8 cellular contexts compared by ENCODE assay signal in genomic region chr12:128969480-128970055, GRCh38.
DNase-seq lines count a peak whose midpoint lies in the region; ATAC-seq and TF ChIP-seq lines count a peak whose summit lies in the region.

No MANE protein-coding gene starts in this region.

- H3K4ac ChIP-seq in neuronal stem cell (ENCODE audit: low read length), result no peak overlapping the region

- no peaks in the 10 kb centered on the region for H3K9me3 ChIP-seq in neuronal stem cell (replicated peaks in 1 of 2; ENCODE audit: control insufficient read depth in 2 of 2, insufficient read depth in 1 of 2, low read depth in 1 of 2, low read length in 2 of 2)

- peak overlapping the region; percentile 78 for H2AFZ ChIP-seq in neuronal stem cell (ENCODE audit: low read length)

- no CpG with 5 or more reads among the region's 18 CpGs for WGBS in neuronal stem cell (ENCODE audit: extremely low coverage in 2 of 2, insufficient read length in 2 of 2, insufficient replicate concordance in 1 of 2), 2 donors

- no peak overlapping the region for H3K4me3 ChIP-seq in choroid plexus epithelial cell (ENCODE audit: low read depth, low read length)
- H3K4me3 ChIP-seq in neuronal stem cell (ENCODE audit: low read length in 2 of 2), result peak overlapping the region in 1 of 2 donors; percentile 13

- H3K9ac ChIP-seq in neuronal stem cell (ENCODE audit: low read depth, low read length, poor library complexity), result no peak overlapping the region

- no peak overlapping the region for H4K91ac ChIP-seq in neuronal stem cell (ENCODE audit: low read depth, low read length, poor library complexity)

- no peak overlapping the region for H2BK15ac ChIP-seq in neuronal stem cell (ENCODE audit: low read length)

- H3K23ac ChIP-seq in neuronal stem cell (ENCODE audit: low read depth, low read length, poor library complexity), result no peak overlapping the region

- peak overlapping the region; percentile 42 for H3K4me2 ChIP-seq in neuronal stem cell (ENCODE audit: insufficient read depth, low read length, poor library complexity, severe bottlenecking)

- ATAC-seq in GM19372 (IDR thresholded peaks at IDR 0.05; ENCODE audit: low read depth, unreplicated experiment), result peak; percentile 90
- peak; percentile 90 for ATAC-seq in HG03432 (IDR thresholded peaks at IDR 0.05; ENCODE audit: unreplicated experiment)
- ATAC-seq in sciatic nerve, result no peak

- peaks cover 0 to 6% (median 4%) of the 10 kb centered on the region in 3 experiments for H3K27me3 ChIP-seq in neuronal stem cell (ENCODE audit: control insufficient read depth in 3 of 3, insufficient read depth in 3 of 3, low read depth in 1 of 3, low read length in 3 of 3)

- no peak overlapping the region for H2BK5ac ChIP-seq in neuronal stem cell (ENCODE audit: low read length)

- H4K8ac ChIP-seq in neuronal stem cell (ENCODE audit: low read depth, low read length), result no peak overlapping the region

- H2BK12ac ChIP-seq in neuronal stem cell (ENCODE audit: low read length), result no peak overlapping the region

- H3K18ac ChIP-seq in neuronal stem cell (ENCODE audit: low read length), result peak overlapping the region; percentile 17

- H3K27ac ChIP-seq in neuronal stem cell (replicated peaks; ENCODE audit: low read length), result no peak overlapping the region

- intact Hi-C loops in sciatic nerve (cut with DNase I), result no loop called here

- H2AK5ac ChIP-seq in neuronal stem cell (ENCODE audit: low read depth, low read length), result no peak overlapping the region

- H3K79me1 ChIP-seq in neuronal stem cell (ENCODE audit: low read depth, low read length), result no peaks in the 10 kb centered on the region

- no peak overlapping the region for H2BK120ac ChIP-seq in neuronal stem cell (ENCODE audit: low read depth, low read length)

- no peaks in the 10 kb centered on the region for H3K36me3 ChIP-seq in neuronal stem cell (replicated peaks in 1 of 2; ENCODE audit: control insufficient read depth in 2 of 2, insufficient read depth in 2 of 2, low read length in 2 of 2)

- H3K14ac ChIP-seq in neuronal stem cell (ENCODE audit: low read length), result no peak overlapping the region

- H3K4me1 ChIP-seq in neuronal stem cell (ENCODE audit: control insufficient read depth in 2 of 2, insufficient read depth in 1 of 2, low read depth in 1 of 2, low read length in 2 of 2), result peaks cover 17 to 21% of the 10 kb centered on the region in 2 donors

- DNase-seq in DMS79 treated with DMSO at 0.1 percent for 48 hours (lab: John Stamatoyannopoulos, UW) (peak; percentile 93), NCI-H774 (lab: John Stamatoyannopoulos, UW) (peak; percentile 95), choroid plexus epithelial cell (ENCODE audit: low read depth) (peak; percentile 20), neuronal stem cell (ENCODE audit: low spot score) (peak; percentile 35), sciatic nerve (ENCODE audit: low spot score) (no peak), AG20443 (ENCODE audit: low spot score) (no peak)

- TF ChIP-seq CTCF in choroid plexus epithelial cell (conservative IDR thresholded peaks at IDR 0.05; ENCODE audit: low read depth, low read length), result peak; percentile 53

Comparison
In these comparisons a context has a peak if more than half of its experiments do, and no peak if none do; other contexts are left out.
1. DNase-seq: peak in DMS79 treated with DMSO at 0.1 percent for 48 hours (single experiment), NCI-H774 (single experiment), choroid plexus epithelial cell (single experiment) and neuronal stem cell (single experiment); none in sciatic nerve (single experiment) and AG20443 (single experiment).